8 cellular contexts compared by ENCODE assay signal in the genomic region with DNA sequence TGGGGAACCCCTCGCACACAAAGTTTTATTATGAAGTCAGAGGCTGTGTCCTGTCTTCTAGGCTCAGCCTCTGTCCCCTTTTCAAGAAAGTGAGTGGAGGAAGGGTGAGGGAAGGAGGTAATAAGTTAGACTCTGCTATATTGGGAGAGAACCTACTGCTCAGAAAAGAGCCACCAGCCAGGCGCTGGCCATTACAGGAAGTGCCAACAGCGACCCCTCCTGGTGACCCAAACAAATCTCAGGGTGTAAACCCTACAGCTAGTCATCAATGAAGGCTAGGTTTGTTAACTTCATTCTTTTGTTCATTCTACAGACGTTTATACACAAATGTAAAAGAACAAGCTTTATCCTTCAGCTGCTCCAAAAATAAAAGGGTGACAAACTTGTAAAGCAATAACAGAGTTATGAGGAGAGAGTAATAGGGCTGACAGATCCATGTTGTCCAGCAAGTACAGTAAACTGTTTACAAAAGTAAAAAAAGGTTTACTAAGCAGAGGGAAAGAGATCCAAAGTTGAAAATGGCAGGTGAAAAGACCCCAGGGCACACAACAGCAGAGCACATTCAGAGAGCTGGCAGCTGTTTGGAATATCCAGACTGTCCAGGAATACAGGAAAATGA.
A peak's percentile ranks its signal among the peaks of the same experiment; 100 is the strongest.
DNase-seq lines count a peak whose midpoint lies in the region; ATAC-seq and TF ChIP-seq lines count a peak whose summit lies in the region.

No MANE protein-coding gene starts in this region.

- ATAC-seq in HG02678 (IDR thresholded peaks at IDR 0.05; ENCODE audit: unreplicated experiment) (peak; percentile 43), HG02763 (IDR thresholded peaks at IDR 0.05; ENCODE audit: unreplicated experiment) (no peak)
- ATAC-seq in CD8-positive, alpha-beta T cell, result no peak

- H3K4me1 ChIP-seq in NT2/D1 (ENCODE audit: insufficient read depth, insufficient read length), result no peaks in the 10 kb centered on the region
- no peaks in the 10 kb centered on the region for H3K4me1 ChIP-seq in CD8-positive, alpha-beta T cell (ENCODE audit: insufficient read depth, low read length)

- no peaks in the 10 kb centered on the region for H3K4me1 Mint-ChIP-seq in osteocyte (ENCODE audit: unreplicated experiment)
- no peaks in the 10 kb centered on the region for H3K4me1 Mint-ChIP-seq in CD8-positive, alpha-beta T cell (ENCODE audit: low read depth)

- peak; percentile 37 for DNase-seq in EL
- DNase-seq in NT2/D1 (ENCODE audit: low read depth, low spot score), result peak; percentile 32
- peak; percentile 43 for DNase-seq in choroid plexus epithelial cell (ENCODE audit: low read depth)
- DNase-seq in osteocyte (ENCODE audit: extremely low spot score, unreplicated experiment), result no peak
- no peak for DNase-seq in midbrain (lab: John Stamatoyannopoulos, UW)
- DNase-seq in CD8-positive, alpha-beta T cell, result no peak

- no peak overlapping the region for H3K4me3 Mint-ChIP-seq in osteocyte (ENCODE audit: unreplicated experiment)
- H3K4me3 Mint-ChIP-seq in CD8-positive, alpha-beta T cell, result no peak overlapping the region

- no peak overlapping the region for H3K27ac Mint-ChIP-seq in osteocyte (ENCODE audit: unreplicated experiment)
- H3K27ac Mint-ChIP-seq in CD8-positive, alpha-beta T cell, result no peak overlapping the region

- no peak overlapping the region for H3K9ac ChIP-seq in NT2/D1 (ENCODE audit: insufficient read length, low read depth)

- H3K9me3 Mint-ChIP-seq in osteocyte (ENCODE audit: unreplicated experiment), result no peaks in the 10 kb centered on the region
- H3K9me3 Mint-ChIP-seq in CD8-positive, alpha-beta T cell, result no peaks in the 10 kb centered on the region

- intact Hi-C loops in CD8-positive, alpha-beta T cell (cut with DNase I, micrococcal nuclease), result no loop called here

- no peaks in the 10 kb centered on the region for H3K36me3 ChIP-seq in NT2/D1 (ENCODE audit: insufficient read depth, insufficient read length, low read length)
- no peaks in the 10 kb centered on the region for H3K36me3 ChIP-seq in CD8-positive, alpha-beta T cell (ENCODE audit: insufficient read depth, low read length)

- CTCF ChIA-PET in CD8-positive, alpha-beta T cell (lab: Charles Lee), result interaction anchor here (1.8 to 2.1 kb wide), 2 partner anchors 9 to 17 kb away, joined by 4 to 10 read pairs; no protein-coding TSS in a partner anchor

- H3K27me3 ChIP-seq in NT2/D1 (ENCODE audit: insufficient read depth, insufficient read length), result peaks cover 81% of the 10 kb centered on the region
- H3K27me3 ChIP-seq in CD8-positive, alpha-beta T cell (ENCODE audit: insufficient read depth, low read length), result no peaks in the 10 kb centered on the region

- POLR2A ChIA-PET in CD8-positive, alpha-beta T cell (lab: Charles Lee), result no interaction called here

- H3K27me3 Mint-ChIP-seq in osteocyte (ENCODE audit: unreplicated experiment), result peaks cover 12% of the 10 kb centered on the region
- H3K27me3 Mint-ChIP-seq in CD8-positive, alpha-beta T cell (ENCODE audit: low read depth), result peaks cover 27% of the 10 kb centered on the region

- TF ChIP-seq CTCF in choroid plexus epithelial cell (conservative IDR thresholded peaks at IDR 0.05; ENCODE audit: low read depth, low read length) (peak; percentile 70), osteocyte (IDR thresholded peaks at IDR 0.05) (peak; percentile 53)
- TF ChIP-seq CTCF in CD8-positive, alpha-beta T cell (IDR thresholded peaks at IDR 0.05), result no peak

- no peaks in the 10 kb centered on the region for H3K36me3 Mint-ChIP-seq in osteocyte (ENCODE audit: unreplicated experiment)
- H3K36me3 Mint-ChIP-seq in CD8-positive, alpha-beta T cell, result no peaks in the 10 kb centered on the region

- H3K9me3 ChIP-seq in NT2/D1 (ENCODE audit: insufficient read depth, low read length), result no peaks in the 10 kb centered on the region
- H3K9me3 ChIP-seq in CD8-positive, alpha-beta T cell (ENCODE audit: low read length), result no peaks in the 10 kb centered on the region

- H3K4me3 ChIP-seq in NT2/D1 (ENCODE audit: insufficient read length, low read depth) (no peak overlapping the region), choroid plexus epithelial cell (ENCODE audit: low read depth, low read length) (no peak overlapping the region)
- H3K4me3 ChIP-seq in CD8-positive, alpha-beta T cell (ENCODE audit: low read depth, low read length), result no peak overlapping the region

- H3K27ac ChIP-seq in CD8-positive, alpha-beta T cell (ENCODE audit: low read depth, low read length), result no peak overlapping the region

Comparison
In these comparisons a context has a peak if more than half of its experiments do, and no peak if none do; other contexts are left out.
1. DNase-seq: peak in EL (single experiment), NT2/D1 (single experiment) and choroid plexus epithelial cell (single experiment); none in osteocyte (single experiment), midbrain (single experiment) and CD8-positive, alpha-beta T cell (0 of 7).